Comparison of ENCODE assay signal across 31 cellular contexts in genomic region chr4:88353324-88353723, GRCh38.
"Had no signal": no experiment of that assay in that cellular context is flagged by ENCODE, and none has a peak within 500 bp of the region (broad histone marks: within the 10 kb centered on the region; RNA-seq: fewer than 3 reads in every experiment).

No MANE protein-coding gene starts in this region.

- ATAC-seq: activated naive CD4-positive, alpha-beta T cell treated with anti-CD3 and anti-CD28 coated beads, Interleukin-2, amount 50 U/mL, for 72 hours; activated T-cell treated with anti-CD3 and anti-CD28 coated beads, Interleukin-2, amount 50 U/mL, for 4 hours had no signal

- H3K4me1 ChIP-seq: adrenal gland had no signal

- H3K9ac ChIP-seq: KMS-11 had no signal

- H3K36me3 ChIP-seq: adrenal gland had no signal

- H3K4me3 ChIP-seq: adrenal gland had no signal

- FAIRE-seq: astrocyte, bronchial epithelial cell had no signal

- DNase-seq: activated B cell treated with CpG ODN at 0.5 μM for 24 hours; activated CD4-positive, alpha-beta memory T cell treated with anti-CD3 and anti-CD28 coated beads for 36 hours; activated CD4-positive, alpha-beta T cell treated with anti-CD3 and anti-CD28 coated beads for 4 hours; activated CD4-positive, alpha-beta T cell treated with anti-CD3 and anti-CD28 coated beads, Interleukin-2, amount 50 U/mL, for 1 hour; activated CD4-positive, CD25-positive, alpha-beta regulatory T cell treated with anti-CD3 and anti-CD28 coated beads, Interleukin-2, amount 50 U/mL, for 72 hours; activated CD8-positive, alpha-beta memory T cell treated with anti-CD3 and anti-CD28 coated beads, Interleukin-2, amount 50 U/mL, for 4 hours; activated gamma-delta T cell treated with Interleukin-2 at 50 U/mL for 16 hours; activated naive CD4-positive, alpha-beta T cell treated with anti-CD3 and anti-CD28 coated beads for 36 hours; activated T-cell treated with anti-CD3 and anti-CD28 coated beads for 4 hours; activated T-cell treated with anti-CD3 and anti-CD28 coated beads, Interleukin-2, amount 50 U/mL, for 4 hours; adrenal gland; caudate nucleus; cerebellar nuclear complex; NCI-H1105 treated with DMSO at 0.1 percent for 48 hours; NCI-H1436; NCI-H1694; NCI-H1930; NCI-H2081 treated with DMSO at 0.1 percent for 48 hours; NCI-H226; NCI-H524 treated with DMSO at 0.1 percent for 48 hours; NK-92 treated with Interleukin-12 subunit alpha and Interleukin-12 subunit beta, amount 100 ng/mL, for 24 hours; Right ventricle myocardium superior; SW 1271; T-helper 1 cell; T-helper 2 cell; T-helper 9 cell had no signal

- H3K9me3 ChIP-seq: adrenal gland had no signal

- H3K27ac ChIP-seq: adrenal gland, KMS-11, VCaP had no signal

- H3K27me3 ChIP-seq: adrenal gland had no signal

- H3K4me2 ChIP-seq: KMS-11 had no signal
